ENCODE assay signal across 23 cellular contexts in the genomic region with DNA sequence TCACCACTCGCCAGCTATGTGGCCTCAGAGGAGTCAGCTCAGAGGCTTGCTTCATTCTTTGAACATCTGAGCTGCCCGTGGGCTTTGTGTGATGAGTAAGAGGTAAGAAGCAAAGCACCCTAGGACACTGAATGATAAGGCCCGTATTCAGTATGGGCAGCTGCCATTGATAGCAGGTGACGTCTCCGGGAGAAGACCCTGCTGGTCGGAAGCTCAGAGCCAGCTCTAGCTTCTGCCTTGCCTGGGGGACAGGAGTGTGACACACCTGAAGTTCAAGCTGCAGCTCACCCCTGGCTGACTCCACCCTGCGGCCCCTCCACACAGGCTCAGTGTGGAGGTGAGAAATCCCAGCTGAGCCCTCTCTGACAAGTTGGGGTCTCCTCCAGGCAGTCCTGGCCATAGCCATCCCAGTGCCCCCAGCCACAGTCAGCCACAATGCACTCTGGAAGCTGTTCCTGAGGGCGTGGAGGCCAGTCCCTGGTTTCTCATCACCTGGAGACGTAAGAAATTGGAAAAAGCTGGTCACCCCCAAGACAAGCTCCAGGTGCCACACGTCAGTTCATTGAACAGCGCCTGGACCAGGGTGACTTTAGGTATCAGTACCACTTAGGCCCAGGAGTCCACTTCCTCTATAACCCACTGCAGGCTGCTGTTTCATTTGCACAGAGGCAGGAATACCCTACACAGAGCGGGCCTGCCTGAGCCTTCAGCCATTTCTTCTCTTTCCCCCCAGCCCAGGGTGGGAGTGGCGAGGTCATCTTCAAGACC.
DNase-seq lines count a peak whose midpoint lies in the region; ATAC-seq and TF ChIP-seq lines count a peak whose summit lies in the region.
"Had no signal": no experiment of that assay in that cellular context is flagged by ENCODE, and none has a peak within 500 bp of the region (broad histone marks: within the 10 kb centered on the region; RNA-seq: fewer than 3 reads in every experiment).

No MANE protein-coding gene starts in this region.

- H2AFZ ChIP-seq in osteoblast (ENCODE audit: low read length) = no peak overlapping the region

- H3K36me3 ChIP-seq in osteoblast (ENCODE audit: insufficient read depth, low read length) = no peaks in the 10 kb centered on the region
- H3K36me3 ChIP-seq: tibial artery, WERI-Rb-1 had no signal

- H4K20me1 ChIP-seq in osteoblast (ENCODE audit: insufficient read depth, low read length) = no peaks in the 10 kb centered on the region

- H3K4me3 ChIP-seq in choroid plexus epithelial cell (ENCODE audit: low read depth, low read length) (no peak overlapping the region), osteoblast (ENCODE audit: insufficient read depth, low read length) (no peak overlapping the region)
- H3K4me3 ChIP-seq: tibial artery had no signal

- no peak overlapping the region for H3K4me2 ChIP-seq in osteoblast (ENCODE audit: insufficient read depth, low read length)
- H3K4me2 ChIP-seq: SK-N-SH had no signal

- no peak for ATAC-seq in GM21526 (IDR thresholded peaks at IDR 0.05; ENCODE audit: low FRiP score, unreplicated experiment)
- ATAC-seq: activated T-helper 17 cell treated with anti-CD3 and anti-CD28 coated beads, Interleukin-2, amount 50 U/mL, for 72 hours; stimulated activated memory B cell treated with anti-CD40 and anti-IgM and Interleukin-4, amounts not matched to agents 10 μg/mL and 1 μg/mL and 100 μg/mL, for 72 hours had no signal

- no peaks in the 10 kb centered on the region for H3K79me2 ChIP-seq in osteoblast (ENCODE audit: insufficient read depth, low read length)

- H3K4me1 ChIP-seq in osteoblast (ENCODE audit: insufficient read depth, low read length) = peaks cover 21% of the 10 kb centered on the region

- no peak overlapping the region for H3K27ac ChIP-seq in osteoblast (ENCODE audit: low read depth, low read length)
- H3K27ac ChIP-seq: RWPE1, WERI-Rb-1 had no signal

- no peaks in the 10 kb centered on the region for H3K9me3 ChIP-seq in osteoblast (ENCODE audit: low read depth, low read length)
- H3K9me3 ChIP-seq: SK-N-SH, tibial artery had no signal

- TF ChIP-seq CTCF in GM13977 (IDR thresholded peaks at IDR 0.05; ENCODE audit: extremely low read depth, insufficient read depth, missing control alignments) (no peak), choroid plexus epithelial cell (conservative IDR thresholded peaks at IDR 0.05; ENCODE audit: low read depth, low read length) (no peak), osteoblast (IDR thresholded peaks at IDR 0.05; ENCODE audit: extremely low read depth, low read depth, low read length) (no peak)

- no peaks in the 10 kb centered on the region for H3K27me3 ChIP-seq in osteoblast (ENCODE audit: insufficient read depth, low read length)
- H3K27me3 ChIP-seq: tibial artery had no signal

- in situ Hi-C loops in GM13977 (cut with MboI; ENCODE audit: low pct_unique_long_range_greater_than_20kb, low sequenced_read_pairs, unreplicated experiment) = no loop called here

- peak; percentile 6 for DNase-seq in GM13977 (ENCODE audit: low spot score)
- DNase-seq in HT1080 (ENCODE audit: low read depth) = peak; percentile 25
- DNase-seq in choroid plexus epithelial cell (ENCODE audit: low read depth) = peak; percentile 63
- DNase-seq in osteoblast (ENCODE audit: insufficient read length, low spot score, missing footprints) = peak; percentile 73
- DNase-seq in UCSD-AML1 (lab: John Stamatoyannopoulos, UW; ENCODE audit: unreplicated experiment) = no peak
- DNase-seq in activated naive CD4-positive, alpha-beta T cell (lab: John Stamatoyannopoulos, UW) = no peak
- DNase-seq: activated CD4-positive, alpha-beta T cell treated with anti-CD3 and anti-CD28 coated beads, Interleukin-2, amount 50 U/mL, for 1 hour; CD4-positive, alpha-beta memory T cell; DMS79; GOT3; midbrain; NCI-H146; NCI-H69; nephron progenitor cell; SK-N-SH; stimulated activated CD4-positive, alpha-beta T cell treated with anti-CD3 and anti-CD28 coated beads, Interleukin-1b, Interleukin-23, amount 100 ng/mL, for 48 hours; T-helper 2 cell; WERI-Rb-1 had no signal

Comparison
In these comparisons a context has a peak if more than half of its experiments do, and no peak if none do; other contexts are left out.
1. DNase-seq: peak in GM13977 (single experiment), HT1080 (single experiment), choroid plexus epithelial cell (single experiment) and osteoblast (single experiment); none in UCSD-AML1 (single experiment) and activated naive CD4-positive, alpha-beta T cell (0 of 4).